1 cellular context compared by ENCODE assay signal in genomic region chr7:152894295-152895170, GRCh38.
TF ChIP-seq lines count a peak whose summit lies in the region.

No MANE protein-coding gene starts in this region.

TF ChIP-seq in K562, 482 proteins besides CTCF, POLR2A, EP300 and RAD21 (continued from another document):
- TF ChIP-seq ZBTB11 (CRISPR knock-in tag; IDR thresholded peaks at IDR 0.05): no peak
- no peak for TF ChIP-seq MXD1 (CRISPR knock-in tag; IDR thresholded peaks at IDR 0.05; ENCODE audit: borderline replicate concordance, poor library complexity, severe bottlenecking)
- TF ChIP-seq HDAC3 (IDR thresholded peaks at IDR 0.05; ENCODE audit: borderline replicate concordance, partially characterized antibody): no peak
- TF ChIP-seq ATF7 (IDR thresholded peaks at IDR 0.05): 0 out of 2 replicates have a peak, but pooled peaks have one; percentile 19
- no peak for TF ChIP-seq ZSCAN29 (IDR thresholded peaks at IDR 0.05)
- TF ChIP-seq ZNF12 (CRISPR knock-in tag; IDR thresholded peaks at IDR 0.05): 0 out of 2 replicates have a peak, but pooled peaks have one; percentile 37
- no peak for TF ChIP-seq FOXK2 (conservative IDR thresholded peaks at IDR 0.05 in 1 of 2, IDR thresholded peaks at IDR 0.05 in 1 of 2; ENCODE audit: low read depth in 2 of 2)
- TF ChIP-seq NCOA6 (IDR thresholded peaks at IDR 0.05): no peak
- no peak for TF ChIP-seq WHSC1 (IDR thresholded peaks at IDR 0.05; ENCODE audit: low read length)
- TF ChIP-seq ZNF431 (CRISPR knock-in tag; IDR thresholded peaks at IDR 0.05): no peak
- no peak for TF ChIP-seq TAF9B (IDR thresholded peaks at IDR 0.05; ENCODE audit: partially characterized antibody)
- no peak for TF ChIP-seq NFXL1 (CRISPR knock-in tag; IDR thresholded peaks at IDR 0.05)
- TF ChIP-seq FOSL1 (tag; conservative IDR thresholded peaks at IDR 0.05): no peak
- no peak for TF ChIP-seq CHD4 (IDR thresholded peaks at IDR 0.05; ENCODE audit: insufficient read depth, insufficient replicate concordance, low read depth, low read length, poor library complexity, severe bottlenecking)
- no peak for TF ChIP-seq ZNF280B (CRISPR knock-in tag; IDR thresholded peaks at IDR 0.05)
- no peak for TF ChIP-seq SRSF1 (IDR thresholded peaks at IDR 0.05; ENCODE audit: low read depth, low read length)
- TF ChIP-seq ZFX (CRISPR knock-in tag; IDR thresholded peaks at IDR 0.05): no peak
- TF ChIP-seq ZBTB2 (IDR thresholded peaks at IDR 0.05): no peak
- TF ChIP-seq RREB1 (CRISPR knock-in tag; IDR thresholded peaks at IDR 0.05): no peak
- no peak for TF ChIP-seq REST (CRISPR knock-in tag; IDR thresholded peaks at IDR 0.05; ENCODE audit: low read depth)
- no peak for TF ChIP-seq ETS2 (tag; IDR thresholded peaks at IDR 0.05; ENCODE audit: borderline replicate concordance, poor library complexity, severe bottlenecking)
- peak; percentile 91 for TF ChIP-seq SMC3 (conservative IDR thresholded peaks at IDR 0.05; ENCODE audit: insufficient read depth, low read depth, low read length)
- no peak for TF ChIP-seq MXI1 (IDR thresholded peaks at IDR 0.05; ENCODE audit: low read depth, low read length)
- no peak for TF ChIP-seq ZKSCAN8 (CRISPR knock-in tag; IDR thresholded peaks at IDR 0.05)
- no peak for TF ChIP-seq MAFK (IDR thresholded peaks at IDR 0.05; ENCODE audit: low read length)
- TF ChIP-seq BRF1 (IDR thresholded peaks at IDR 0.05; ENCODE audit: borderline replicate concordance, extremely low read depth, insufficient read length): no peak
- TF ChIP-seq ARHGAP35 (IDR thresholded peaks at IDR 0.05; ENCODE audit: partially characterized antibody): no peak
- TF ChIP-seq FOXA1 (IDR thresholded peaks at IDR 0.05; ENCODE audit: borderline replicate concordance): no peak
- 0 out of 2 replicates have a peak, but pooled peaks have one; percentile 34 for TF ChIP-seq CTBP1 (IDR thresholded peaks at IDR 0.05; ENCODE audit: borderline replicate concordance)
- peak; percentile 41 for TF ChIP-seq HNRNPLL (IDR thresholded peaks at IDR 0.05; ENCODE audit: low read depth, low read length, poor library complexity, severe bottlenecking)
- no peak for TF ChIP-seq BRD9 (IDR thresholded peaks at IDR 0.05; ENCODE audit: low read depth, partially characterized antibody)
- no peak for TF ChIP-seq NFIX (CRISPR knock-in tag; IDR thresholded peaks at IDR 0.05; ENCODE audit: low read depth)
- no peak for TF ChIP-seq SMARCA4 (IDR thresholded peaks at IDR 0.05)
- peak; percentile 51 for TF ChIP-seq CXXC5 (CRISPR knock-in tag; IDR thresholded peaks at IDR 0.05)
- no peak for TF ChIP-seq MYBL2 (IDR thresholded peaks at IDR 0.05; ENCODE audit: low read depth)
- TF ChIP-seq MYBL2 (CRISPR knock-in tag; IDR thresholded peaks at IDR 0.05; ENCODE audit: borderline replicate concordance): no peak
- TF ChIP-seq MTA2 (IDR thresholded peaks at IDR 0.05; ENCODE audit: low read depth): no peak
- no peak for TF ChIP-seq ZNF655 (CRISPR knock-in tag; IDR thresholded peaks at IDR 0.05)
